ENCODE assay signal across 21 cellular contexts in the genomic region with DNA sequence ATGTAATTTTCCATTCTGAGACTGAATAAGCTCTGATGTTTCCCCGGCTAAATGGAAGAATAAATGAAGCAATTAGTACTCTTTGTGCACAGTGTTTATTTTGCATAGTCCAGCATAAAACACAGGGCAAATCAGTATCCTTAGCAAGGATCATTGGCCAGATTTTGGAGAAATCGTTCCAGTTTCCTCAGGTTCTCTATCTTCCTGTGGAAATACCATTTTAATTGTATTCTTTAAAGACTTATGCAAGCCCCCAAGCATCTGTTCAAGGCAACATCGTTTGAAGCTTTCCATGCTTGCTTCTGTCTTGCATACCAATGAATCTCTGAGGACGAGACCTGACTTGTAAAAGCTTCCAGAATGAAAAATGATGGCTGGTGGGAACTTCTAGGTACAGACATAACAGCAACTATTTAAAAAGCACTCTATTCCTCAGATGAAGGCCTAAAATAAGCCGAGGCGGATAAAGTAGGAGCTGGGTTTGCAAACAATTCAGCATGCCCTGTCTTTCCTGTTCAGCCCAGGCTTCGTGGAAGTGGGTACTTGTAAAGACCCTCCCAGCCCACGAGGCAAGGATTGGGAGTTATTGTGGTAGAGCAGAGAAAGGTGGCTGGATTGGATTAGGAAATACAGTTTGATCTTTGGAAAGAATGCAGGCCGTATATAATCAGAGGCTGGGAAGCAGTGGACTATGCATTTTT. TPM values are rescaled to one million over a fixed set of nuclear protein-coding genes. Genes with fewer than 3 reads are reported as not detected.
DNase-seq lines count a peak whose midpoint lies in the region; ATAC-seq, FAIRE-seq and TF ChIP-seq lines count a peak whose summit lies in the region.
"Had no signal": no experiment of that assay in that cellular context is flagged by ENCODE, and none has a peak within 500 bp of the region (broad histone marks: within the 10 kb centered on the region; RNA-seq: fewer than 3 reads in every experiment).

No MANE protein-coding gene starts in this region.

- H3K9me3 ChIP-seq in H1 (ENCODE audit: insufficient read depth in 2 of 2, low read depth in 1 of 2, low read length in 1 of 2) (no peaks in the 10 kb centered on the region; a peak in 1 of 4 replicates), trophoblast cell (ENCODE audit: insufficient read depth, low read depth, low read length) (peaks cover 2% of the 10 kb centered on the region), pancreas (no peaks in the 10 kb centered on the region)
- H3K9me3 ChIP-seq: A549, BE2C, Peyer's patch, SJCRH30 had no signal

- no peak overlapping the region for H3K4me3 ChIP-seq in H1 (ENCODE audit: extremely low read depth in 1 of 4, insufficient read depth in 2 of 4, low read depth in 3 of 4, low read length in 4 of 4)
- no peak overlapping the region for H3K4me3 ChIP-seq in trophoblast cell (ENCODE audit: low read depth, low read length)
- no peak overlapping the region for H3K4me3 ChIP-seq in pancreas
- H3K4me3 ChIP-seq: A549, Peyer's patch, SJCRH30 had no signal

- no peaks in the 10 kb centered on the region for H3K4me1 ChIP-seq in H1 (replicated peaks in 1 of 4; ENCODE audit: control insufficient read depth in 3 of 4, insufficient read depth in 4 of 4, low read length in 3 of 4)
- peaks cover 5 to 10% of the 10 kb centered on the region in 2 experiments for H3K4me1 ChIP-seq in trophoblast cell (ENCODE audit: control insufficient read depth in 1 of 2, insufficient read depth in 2 of 2, low read length in 2 of 2)
- no peaks in the 10 kb centered on the region for H3K4me1 ChIP-seq in pancreas
- H3K4me1 ChIP-seq: A549, BE2C, Peyer's patch, SJCRH30 had no signal

- no peak overlapping the region for H3K56ac ChIP-seq in H1 (replicated peaks; ENCODE audit: insufficient read length, low read depth, low read length)

- H3K18ac ChIP-seq in H1 (ENCODE audit: extremely low read depth, low read length) (no peak overlapping the region), trophoblast cell (ENCODE audit: low read length) (no peak overlapping the region)

- no peaks in the 10 kb centered on the region; the same call in 1 of the 2 replicates for H3K23me2 ChIP-seq in H1 (ENCODE audit: low read depth, low read length)

- H3K23ac ChIP-seq in H1 (ENCODE audit: insufficient read length): no peak overlapping the region
- no peak overlapping the region for H3K23ac ChIP-seq in trophoblast cell (ENCODE audit: low read length)

- H4K12ac ChIP-seq in trophoblast cell (ENCODE audit: low read depth, low read length): no peak overlapping the region

- H4K8ac ChIP-seq in H1 (ENCODE audit: extremely low read depth, insufficient read depth, low read length): no peak overlapping the region
- no peak overlapping the region for H4K8ac ChIP-seq in trophoblast cell (ENCODE audit: low read depth, low read length)

- H3K79me2 ChIP-seq in H1 (ENCODE audit: control insufficient read depth in 1 of 2, insufficient read depth in 2 of 2, low read length in 2 of 2) (no peaks in the 10 kb centered on the region), trophoblast cell (ENCODE audit: control insufficient read depth, insufficient read depth, low read length, poor library complexity) (no peaks in the 10 kb centered on the region)

- H3K14ac ChIP-seq in H1 (ENCODE audit: insufficient read length) (no peak overlapping the region), trophoblast cell (ENCODE audit: low read length) (no peak overlapping the region)

- no peaks in the 10 kb centered on the region for H3K79me1 ChIP-seq in H1 (ENCODE audit: low read depth, low read length)
- H3K79me1 ChIP-seq in trophoblast cell (ENCODE audit: low read length): no peaks in the 10 kb centered on the region

- H2AFZ ChIP-seq in H1 (ENCODE audit: low read length) (0 out of 2 replicates have a peak overlapping the region, but pooled peaks have one; percentile 38), trophoblast cell (ENCODE audit: insufficient read depth, low read length, poor library complexity) (no peak overlapping the region)

- H3K27me3 ChIP-seq in H1 (replicated peaks in 1 of 4; ENCODE audit: control insufficient read depth in 3 of 4, extremely low read depth in 1 of 4, insufficient read depth in 3 of 4, low read length in 3 of 4) (no peaks in the 10 kb centered on the region), trophoblast cell (ENCODE audit: insufficient read depth, low read length) (no peaks in the 10 kb centered on the region), pancreas (no peaks in the 10 kb centered on the region)
- H3K27me3 ChIP-seq: BE2C, Peyer's patch, SJCRH30 had no signal

- H2BK120ac ChIP-seq in H1 (replicated peaks; ENCODE audit: low read depth, low read length): no peak overlapping the region
- H2BK120ac ChIP-seq in trophoblast cell (ENCODE audit: insufficient read depth, low read length, poor library complexity): no peak overlapping the region

- H2BK12ac ChIP-seq in H1 (ENCODE audit: low read depth, low read length) (no peak overlapping the region), trophoblast cell (ENCODE audit: low read length) (no peak overlapping the region)

- H4K5ac ChIP-seq in H1 (ENCODE audit: insufficient read length, low read depth, low read length): no peak overlapping the region

- no peaks in the 10 kb centered on the region for H4K20me1 ChIP-seq in H1 (replicated peaks in 1 of 2; ENCODE audit: control insufficient read depth in 1 of 2, insufficient read depth in 2 of 2, low read length in 2 of 2)

- H3K36me3 ChIP-seq in H1 (ENCODE audit: control insufficient read depth in 2 of 4, insufficient read depth in 4 of 4, low read length in 3 of 4) (no peaks in the 10 kb centered on the region), trophoblast cell (ENCODE audit: control insufficient read depth in 1 of 2, insufficient read depth in 2 of 2, low read length in 2 of 2) (no peaks in the 10 kb centered on the region), pancreas (no peaks in the 10 kb centered on the region)
- H3K36me3 ChIP-seq: Peyer's patch, SJCRH30 had no signal

- TF ChIP-seq EP300 in H1 (IDR thresholded peaks at IDR 0.05; ENCODE audit: borderline replicate concordance in 1 of 2, low read depth in 2 of 2, low read length in 2 of 2): no peak

- TF ChIP-seq CTCF in H1 (IDR thresholded peaks at IDR 0.05; ENCODE audit: control extremely low read depth in 1 of 3, insufficient read depth in 1 of 3, low read depth in 1 of 3, low read length in 3 of 3): no peak
- no peak for TF ChIP-seq CTCF in pancreas (IDR thresholded peaks at IDR 0.05)

- TF ChIP-seq POLR2A in H1 (IDR thresholded peaks at IDR 0.05; ENCODE audit: control extremely low read depth in 1 of 2, low read depth in 2 of 2, low read length in 2 of 2): no peak

- no peak overlapping the region for H3K9ac ChIP-seq in H1 (replicated peaks in 1 of 4; ENCODE audit: extremely low read depth in 1 of 4, low read depth in 3 of 4, low read length in 3 of 4)
- H3K9ac ChIP-seq in trophoblast cell (ENCODE audit: low read length): no peak overlapping the region

- CTCF ChIA-PET in H1 (lab: Charles Lee; ENCODE audit: partially characterized antibody): interaction anchor here (0.6 kb wide), 1 partner anchor 26 kb away, joined by 3 read pairs; no protein-coding TSS in a partner anchor

- FAIRE-seq in H1 (lab: Jason Lieb, UNC) (no peak), pancreas (lab: Jason Lieb, UNC) (no peak)
- FAIRE-seq: A549 had no signal

- DNase-seq in COR-L47 (lab: John Stamatoyannopoulos, UW): peak; percentile 13
- DNase-seq in NCI-H2227 (lab: John Stamatoyannopoulos, UW; ENCODE audit: unreplicated experiment): peak; percentile 30
- DNase-seq in H1 (ENCODE audit: low read depth in 1 of 2, low spot score in 2 of 2): no peak
- no peak for DNase-seq in trophoblast cell
- DNase-seq in NCI-H1092 (lab: John Stamatoyannopoulos, UW): no peak
- no peak for DNase-seq in pancreas
- DNase-seq in epidermal melanocyte (ENCODE audit: insufficient read length, low spot score): no peak
- DNase-seq: BE2C; CD4-positive, CD25-positive, alpha-beta regulatory T cell; GDM1; Karpas-422; MV-4-11; NCI-H1930; NCI-H226; NCI-H510A treated with DMSO at 0.1 percent for 48 hours; Peyer's patch; SJCRH30 had no signal

- no peak overlapping the region for H2BK20ac ChIP-seq in H1 (ENCODE audit: low read length)

- WGBS in H1 (ENCODE audit: extremely low coverage in 1 of 2, insufficient coverage in 1 of 2, insufficient read length in 1 of 2, insufficient replicate concordance in 2 of 2, low coverage in 1 of 2, low lambda C conversion rate in 2 of 2, missing lambda C conversion rate in 1 of 2), 2 experiments: 90% methylated on average over 9 of the region's 9 CpGs; no CpG with 5 or more reads in 1 of the 2 experiments
- no CpG with 5 or more reads among the region's 9 CpGs for WGBS in trophoblast cell (ENCODE audit: extremely low coverage, insufficient coverage, insufficient read length)
- 49 to 60% methylated on average over 9 of the region's 9 CpGs for WGBS in pancreas, 2 donors

- no peak overlapping the region for H2BK15ac ChIP-seq in H1 (ENCODE audit: low read length)

- H4K91ac ChIP-seq in H1 (replicated peaks; ENCODE audit: insufficient read length, low read length) (no peak overlapping the region), trophoblast cell (ENCODE audit: low read depth, low read length) (no peak overlapping the region)

- H3K4ac ChIP-seq in H1 (replicated peaks; ENCODE audit: insufficient read length, low read depth, low read length): no peak overlapping the region
- no peak overlapping the region for H3K4ac ChIP-seq in trophoblast cell (ENCODE audit: low read depth, low read length)

- ATAC-seq in pancreas: no peak
- ATAC-seq: A549 had no signal

- H3K27ac ChIP-seq in H1 (ENCODE audit: low read depth, low read length) (no peak overlapping the region), trophoblast cell (ENCODE audit: low read depth, low read length) (peak overlapping the region; percentile 70), pancreas (no peak overlapping the region)
- H3K27ac ChIP-seq: A549, Peyer's patch, SJCRH30 had no signal

- H2BK5ac ChIP-seq in H1 (ENCODE audit: low read depth, low read length) (no peak overlapping the region), trophoblast cell (ENCODE audit: low read depth, low read length, poor library complexity) (no peak overlapping the region)

- intact Hi-C loops in pancreas (cut with DNase I): no loop called here

- H2AK5ac ChIP-seq in H1 (ENCODE audit: low read depth, low read length): no peak overlapping the region
- no peak overlapping the region for H2AK5ac ChIP-seq in trophoblast cell (ENCODE audit: low read length)

- no peak for TF ChIP-seq RAD21 in H1 (IDR thresholded peaks at IDR 0.05 in 1 of 2, conservative IDR thresholded peaks at IDR 0.05 in 1 of 2; ENCODE audit: low read depth in 2 of 2, low read length in 2 of 2)

- POLR2A ChIA-PET in H1 (lab: Charles Lee; ENCODE audit: partially characterized antibody): no interaction called here

- H3K4me2 ChIP-seq in H1 (ENCODE audit: insufficient read depth in 1 of 2, low read depth in 2 of 2, low read length in 2 of 2) (no peak overlapping the region), trophoblast cell (ENCODE audit: low read length) (no peak overlapping the region)
- H3K4me2 ChIP-seq: A549 had no signal

RNA-seq across cellular contexts. Expression of a gene that starts 21.6 kb away (rescaled TPM):
- 0.29 and 0.78 TPM in 2 replicates for total RNA-seq in H1 (2021; fragmentation: NEBNext Ultra II Directional; extraction: Animal tissue kit (Norgen Biotek cat#: 25700))
- 0.03 and 0.15 TPM in 2 replicates for polyA plus RNA-seq in H1 (2011; rRNA removed)
- 0.13 TPM for polyA plus RNA-seq in H1 (2011; cell fraction: cytosol; rRNA removed)
- 0.07 TPM for polyA plus RNA-seq in H1 (2011; cell fraction: nucleus; rRNA removed)
- polyA plus RNA-seq in H1 (2012, experiment 1 of 2): 0.29 to 0.60 TPM (median 0.44 TPM) in 4 replicates
- 0.08 TPM for polyA plus RNA-seq in H1 (2012, experiment 2 of 2)
- 0.49 TPM for polyA plus RNA-seq in H1 (2013, experiment 1 of 2)
- polyA plus RNA-seq in H1 (2013, experiment 2 of 2): 0.59 TPM
- polyA minus RNA-seq in H1 (2011; rRNA and poly(A)+ RNA removed): 0.09 and 0.12 TPM in 2 replicates
- not detected for polyA minus RNA-seq in H1 (2011; cell fraction: cytosol; rRNA and poly(A)+ RNA removed)
- not detected for polyA minus RNA-seq in H1 (2011; cell fraction: nucleus; rRNA and poly(A)+ RNA removed)
- 0.26 and 0.32 TPM in 2 replicates for polyA plus RNA-seq in trophoblast cell (2013)
- total RNA-seq in pancreas: under 1 TPM in 5 of 6 donors, not detected in 1; 0.12 to 0.37 (median 0.28) TPM
- 1 to 10 TPM in 1 of 2 donors, under 1 TPM in 1; 0.23 to 1.2 TPM for polyA plus RNA-seq in pancreas
- total RNA-seq: CD4-positive, CD25-positive, alpha-beta regulatory T cell; H4; M059J; OCI-LY7; Peyer's patch; SJCRH30 had no signal
- polyA plus RNA-seq: A549; CD4-positive, CD25-positive, alpha-beta regulatory T cell had no signal

Comparison
In these comparisons a context has a peak if more than half of its experiments do, and no peak if none do; other contexts are left out.
1. DNase-seq: peak in COR-L47 (single experiment) and NCI-H2227 (single experiment); none in H1 (0 of 2), trophoblast cell (0 of 2), NCI-H1092 (single experiment), pancreas (0 of 6) and epidermal melanocyte (single experiment).